8 cellular contexts compared by ENCODE assay signal in genomic region chr19:41352279-41352608, GRCh38. TPM values are rescaled to one million over a fixed set of nuclear protein-coding genes. Genes with fewer than 3 reads are reported as not detected.
A peak's percentile ranks its signal among the peaks of the same experiment; 100 is the strongest.
DNase-seq lines count a peak whose midpoint lies in the region; ATAC-seq, FAIRE-seq and TF ChIP-seq lines count a peak whose summit lies in the region.

No MANE protein-coding gene starts in this region.

- H3K9me3 ChIP-seq in SJSA1 (replicated peaks): no peaks in the 10 kb centered on the region
- no peaks in the 10 kb centered on the region for H3K9me3 ChIP-seq in psoas muscle

- H3K27me3 ChIP-seq in GM06990 (replicated peaks; ENCODE audit: control insufficient read depth, insufficient read depth, low read length) (no peaks in the 10 kb centered on the region), SJSA1 (replicated peaks) (no peaks in the 10 kb centered on the region), psoas muscle (ENCODE audit: insufficient read depth in 3 of 3, low read length in 2 of 3) (peaks cover 0 to 38% (median 0%) of the 10 kb centered on the region in 3 donors)

- H3K27ac ChIP-seq in SJSA1: no peak overlapping the region
- no peak overlapping the region for H3K27ac ChIP-seq in psoas muscle

- H3K36me3 ChIP-seq in GM06990 (ENCODE audit: control insufficient read depth, insufficient read depth, low read length): peaks cover 6% of the 10 kb centered on the region
- H3K36me3 ChIP-seq in SJSA1: peaks cover 42% of the 10 kb centered on the region
- no peaks in the 10 kb centered on the region for H3K36me3 ChIP-seq in psoas muscle (ENCODE audit: insufficient read depth in 1 of 2, low read depth in 1 of 2)

- peak overlapping the region; percentile 94 for H3K4me3 ChIP-seq in GM06990 (replicated peaks; ENCODE audit: low read depth, low read length)
- H3K4me3 ChIP-seq in SJSA1: peak overlapping the region; percentile 66
- H3K4me3 ChIP-seq in fibroblast of mammary gland (ENCODE audit: control insufficient read depth, low read depth, low read length): peak overlapping the region; percentile 89
- peak overlapping the region; percentile 69 for H3K4me3 ChIP-seq in psoas muscle

- TF ChIP-seq CTCF in GM06990 (IDR thresholded peaks at IDR 0.05; ENCODE audit: insufficient read depth, low read length, poor library complexity, severe bottlenecking): no peak
- no peak for TF ChIP-seq CTCF in fibroblast of mammary gland (conservative IDR thresholded peaks at IDR 0.05; ENCODE audit: control insufficient read depth, insufficient read depth, low read depth, low read length)
- no peak for TF ChIP-seq CTCF in psoas muscle (IDR thresholded peaks at IDR 0.05)
- TF ChIP-seq CTCF in D721Med (IDR thresholded peaks at IDR 0.05; ENCODE audit: insufficient read depth, missing control alignments): no peak
- TF ChIP-seq CTCF in GM13977 (IDR thresholded peaks at IDR 0.05; ENCODE audit: extremely low read depth, insufficient read depth, missing control alignments): no peak

- ATAC-seq in psoas muscle (no peak), GM19397 (IDR thresholded peaks at IDR 0.05; ENCODE audit: unreplicated experiment) (no peak)

- in situ Hi-C loops in GM13977 (cut with MboI; ENCODE audit: low pct_unique_long_range_greater_than_20kb, low sequenced_read_pairs, unreplicated experiment): no loop called here

- WGBS in psoas muscle, 3 donors: 0 to 1% (median 1%) methylated on average over 12 of the region's 12 CpGs

- peaks cover 15% of the 10 kb centered on the region for H3K4me1 ChIP-seq in SJSA1 (replicated peaks)
- H3K4me1 ChIP-seq in psoas muscle: peaks cover 3% of the 10 kb centered on the region

- no peak for FAIRE-seq in D721Med (lab: Jason Lieb, UNC)

- intact Hi-C loops in psoas muscle (cut with DNase I): loop anchor here in 1 of 2 donors (5.0 kb wide), 1 partner anchor 35 kb away; no protein-coding TSS in a partner anchor

- no peak for DNase-seq in GM06990 (ENCODE audit: extremely low read depth, insufficient read length)
- no peak for DNase-seq in SJSA1 (ENCODE audit: low read depth in 1 of 2, low spot score in 2 of 2)
- no peak for DNase-seq in fibroblast of mammary gland (ENCODE audit: low read depth)
- DNase-seq in psoas muscle: peak in 1 of 2 donors; percentile 15
- no peak for DNase-seq in D721Med (ENCODE audit: insufficient read length, low spot score)
- DNase-seq in GM13977 (ENCODE audit: low spot score): no peak
- no peak for DNase-seq in SK-N-DZ (ENCODE audit: low spot score)

RNA-seq across cellular contexts. Expression of gene TGFB1, which starts 1.5 kb away (rescaled TPM):
- total RNA-seq in SJSA1 (2014; rRNA removed; shearing (Covaris generic)): 16.4 and 17.4 TPM in 2 replicates
- total RNA-seq in psoas muscle: 10 to 100 TPM in 2 of 4 donors, 1 to 10 TPM in 2; 8.2 to 10.8 (median 10.1) TPM
- 10 to 100 TPM in 1 of 3 donors, 1 to 10 TPM in 2; 2.8 to 10.5 (median 3.2) TPM for polyA plus RNA-seq in psoas muscle
- 6.3 and 8.1 TPM in 2 replicates for polyA plus RNA-seq in SK-N-DZ (2014; cell fraction: cytosol; rRNA removed)
- polyA plus RNA-seq in SK-N-DZ (2014; cell fraction: nucleus; rRNA removed): 1.8 and 9.6 TPM in 2 replicates

RNA-seq across cellular contexts. Expression of gene B9D2, which starts 11.7 kb away (rescaled TPM):
- total RNA-seq in SJSA1 (2014; rRNA removed; shearing (Covaris generic)): 3.3 and 10.7 TPM in 2 replicates
- total RNA-seq in psoas muscle: 1 to 10 TPM; 1.7 to 2.5 (median 2.0) TPM
- polyA plus RNA-seq in psoas muscle: 10 to 100 TPM in 1 of 3 donors, 1 to 10 TPM in 2; 7.9 to 13.1 (median 9.3) TPM
- polyA plus RNA-seq in SK-N-DZ (2014; cell fraction: cytosol; rRNA removed): 6.4 and 15.3 TPM in 2 replicates
- polyA plus RNA-seq in SK-N-DZ (2014; cell fraction: nucleus; rRNA removed): 5.4 and 8.1 TPM in 2 replicates

RNA-seq across cellular contexts. Expression of gene TMEM91, which starts 24.1 kb away (rescaled TPM):
- 0.44 and 2.5 TPM in 2 replicates for total RNA-seq in SJSA1 (2014; rRNA removed; shearing (Covaris generic))
- 1 to 10 TPM; 1.4 to 2.6 (median 1.7) TPM for total RNA-seq in psoas muscle
- 1 to 10 TPM in 2 of 3 donors, under 1 TPM in 1; 0.88 to 3.1 (median 2.5) TPM for polyA plus RNA-seq in psoas muscle
- 0.97 and 2.2 TPM in 2 replicates for polyA plus RNA-seq in SK-N-DZ (2014; cell fraction: cytosol; rRNA removed)
- polyA plus RNA-seq in SK-N-DZ (2014; cell fraction: nucleus; rRNA removed): 9.4 and 13.1 TPM in 2 replicates

RNA-seq across cellular contexts. Expression of gene CCDC97, which starts 42.3 kb away (rescaled TPM):
- 6.0 and 10.7 TPM in 2 replicates for total RNA-seq in SJSA1 (2014; rRNA removed; shearing (Covaris generic))
- total RNA-seq in psoas muscle: 10 to 100 TPM; 15.5 to 25.7 (median 21.6) TPM
- polyA plus RNA-seq in psoas muscle: 10 to 100 TPM; 13.7 to 23.7 (median 19.9) TPM
- polyA plus RNA-seq in SK-N-DZ (2014; cell fraction: cytosol; rRNA removed): 7.1 and 8.5 TPM in 2 replicates
- 5.3 and 5.6 TPM in 2 replicates for polyA plus RNA-seq in SK-N-DZ (2014; cell fraction: nucleus; rRNA removed)

RNA-seq across cellular contexts. Expression of gene EXOSC5, which starts 44.9 kb away (rescaled TPM):
- 24.4 and 33.6 TPM in 2 replicates for total RNA-seq in SJSA1 (2014; rRNA removed; shearing (Covaris generic))
- 10 to 100 TPM; 25.4 to 42.3 (median 41.2) TPM for total RNA-seq in psoas muscle
- polyA plus RNA-seq in psoas muscle: 10 to 100 TPM; 34.9 to 78.8 (median 59.0) TPM
- 161 and 180 TPM in 2 replicates for polyA plus RNA-seq in SK-N-DZ (2014; cell fraction: cytosol; rRNA removed)
- polyA plus RNA-seq in SK-N-DZ (2014; cell fraction: nucleus; rRNA removed): 82.3 and 104 TPM in 2 replicates
